ENCODE assay signal across 8 cellular contexts in the genomic region with DNA sequence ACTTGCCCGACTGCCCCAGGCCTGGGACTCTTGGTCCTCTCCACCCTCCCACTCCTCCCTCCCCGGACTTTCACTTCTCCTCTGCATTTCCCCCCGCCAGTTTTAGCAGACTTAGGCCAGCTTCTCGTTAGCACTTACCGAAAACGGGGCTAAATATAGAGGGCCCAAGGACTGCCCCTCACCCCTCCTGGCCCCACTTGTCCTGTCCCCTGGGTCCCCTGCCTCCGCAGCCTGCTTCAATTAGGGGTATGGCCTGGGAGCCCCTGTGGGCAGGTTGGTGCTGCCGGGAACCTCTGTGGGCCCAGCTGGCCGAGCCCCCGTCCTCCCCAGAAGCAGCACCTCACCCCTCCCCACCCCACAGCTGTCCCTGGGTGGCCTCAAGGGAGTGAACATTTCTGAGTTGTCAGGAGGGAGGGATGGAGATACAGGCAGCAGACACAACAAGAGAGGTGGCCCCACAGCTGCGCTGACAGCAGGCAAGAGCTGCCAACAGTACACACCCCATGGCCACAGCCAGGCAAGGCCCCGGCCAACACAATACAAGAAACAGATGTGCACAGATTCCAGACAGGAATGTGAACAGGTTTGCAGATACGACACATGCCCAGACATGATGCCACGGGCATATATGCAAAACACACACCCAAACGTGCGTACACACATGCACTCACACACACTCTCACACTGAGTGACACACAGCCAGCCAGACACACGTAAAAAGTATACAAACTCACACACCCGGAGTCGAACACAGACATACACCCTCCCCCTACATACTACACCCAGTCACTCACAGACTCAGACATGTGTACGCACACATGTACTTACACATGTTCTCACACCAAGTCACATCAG. TPM values are rescaled to one million over a fixed set of nuclear protein-coding genes. Genes with fewer than 3 reads are reported as not detected.
DNase-seq lines count a peak whose midpoint lies in the region; ATAC-seq, FAIRE-seq and TF ChIP-seq lines count a peak whose summit lies in the region.

No MANE protein-coding gene starts in this region.

- intact Hi-C loops in left colon (cut with DNase I, micrococcal nuclease) = loop anchor here (5.0 to 10.0 kb wide), 2 partner anchors 53 to 55 kb away; no protein-coding TSS in a partner anchor

- H3K4me3 Mint-ChIP-seq in T-helper 17 cell = peak overlapping the region; percentile 97
- no peak overlapping the region for H3K4me3 Mint-ChIP-seq in nephron progenitor cell

- no peak overlapping the region for H3K4me2 ChIP-seq in A549

- TF ChIP-seq EP300 in A549 (IDR thresholded peaks at IDR 0.05) = no peak

- H3K27me3 Mint-ChIP-seq in T-helper 17 cell = no peaks in the 10 kb centered on the region
- peaks cover 83% of the 10 kb centered on the region for H3K27me3 Mint-ChIP-seq in nephron progenitor cell (ENCODE audit: low read depth, poor library complexity)

- WGBS in A549 (ENCODE audit: missing lambda C conversion rate) = 65% methylated on average over 20 of the region's 20 CpGs

- peaks cover 3% of the 10 kb centered on the region; the same call in 2 of the 3 replicates for H3K9me3 ChIP-seq in A549
- H3K9me3 ChIP-seq in T-helper 17 cell (ENCODE audit: control insufficient read depth, low read length, poor library complexity, severe bottlenecking) = no peaks in the 10 kb centered on the region

- TF ChIP-seq RAD21 in A549 (conservative IDR thresholded peaks at IDR 0.05 in 1 of 2, IDR thresholded peaks at IDR 0.05 in 1 of 2) = no peak

- H3K4me1 ChIP-seq in A549 = peaks cover 9% of the 10 kb centered on the region; the same call in 2 of the 3 replicates

- peak; percentile 95 for FAIRE-seq in A549 (lab: Jason Lieb, UNC)

- POLR2A ChIA-PET in A549 (lab: Yijun Ruan, JAX) = no interaction called here

- CTCF ChIA-PET in A549 (lab: Yijun Ruan, JAX) = interaction anchor here (0.7 to 32.8 kb wide), 10 partner anchors 13 to 304 kb away, joined by 3 to 678 read pairs (median 4); a partner anchor contains a TSS

- no peak for TF ChIP-seq CTCF in A549 (IDR thresholded peaks at IDR 0.05)
- no peak for TF ChIP-seq CTCF in nephron progenitor cell (IDR thresholded peaks at IDR 0.05)

- H3K27ac Mint-ChIP-seq in T-helper 17 cell (peak overlapping the region; percentile 97), nephron progenitor cell (no peak overlapping the region)

- TF ChIP-seq POLR2A in A549 (IDR thresholded peaks at IDR 0.05; ENCODE audit: low read length) = no peak

- peaks cover 5% of the 10 kb centered on the region for H3K36me3 Mint-ChIP-seq in T-helper 17 cell (ENCODE audit: low read depth)
- no peaks in the 10 kb centered on the region for H3K36me3 Mint-ChIP-seq in nephron progenitor cell (ENCODE audit: low read depth)

- H3K4me1 Mint-ChIP-seq in T-helper 17 cell (peaks cover 70% of the 10 kb centered on the region), nephron progenitor cell (peaks cover 25% of the 10 kb centered on the region)

- DNase-seq in A549 (ENCODE audit: low read depth in 1 of 2, low spot score in 1 of 2) (no peak), T-helper 17 cell (no peak), left colon (peak; percentile 35 to 55), NCI-H2081 treated with DMSO at 0.1 percent for 48 hours (lab: John Stamatoyannopoulos, UW) (no peak), COLO829 (ENCODE audit: low spot score) (no peak), nephron progenitor cell (no peak)

- H3K9me3 Mint-ChIP-seq in nephron progenitor cell = peaks cover under 1% of the 10 kb centered on the region

- H3K27ac ChIP-seq in A549 = peak overlapping the region in 1 of 2 experiments; percentile 9; a peak in 1 of 6 replicates

- ATAC-seq in A549 = no peak
- ATAC-seq in GM18867 (IDR thresholded peaks at IDR 0.05; ENCODE audit: unreplicated experiment) = peak; percentile 59
- peak; percentile 34 for ATAC-seq in HG03060 (IDR thresholded peaks at IDR 0.05; ENCODE audit: low read depth, unreplicated experiment)
- no peak for ATAC-seq in T-helper 17 cell
- ATAC-seq in left colon = no peak

- no peak overlapping the region for H3K4me3 ChIP-seq in A549

TF ChIP-seq in A549, 52 proteins besides CTCF, POLR2A, EP300 and RAD21 (continues in another document):
- TF ChIP-seq ZSCAN20 (CRISPR knock-in tag; IDR thresholded peaks at IDR 0.05) (no peak), FOXS1 (CRISPR knock-in tag; IDR thresholded peaks at IDR 0.05) (no peak), RFX5 (IDR thresholded peaks at IDR 0.05) (no peak), GATA3 (IDR thresholded peaks at IDR 0.05; ENCODE audit: borderline replicate concordance) (no peak), SREBF2 (IDR thresholded peaks at IDR 0.05) (no peak), MAFK (IDR thresholded peaks at IDR 0.05; ENCODE audit: partially characterized antibody) (no peak), RCOR1 (IDR thresholded peaks at IDR 0.05; ENCODE audit: low read depth, low read length) (no peak), JUNB (IDR thresholded peaks at IDR 0.05) (no peak), TP53 (CRISPR knock-in tag; IDR thresholded peaks at IDR 0.05) (no peak), NPAS2 (CRISPR knock-in tag; IDR thresholded peaks at IDR 0.05; ENCODE audit: borderline replicate concordance) (no peak)
- TF ChIP-seq, protein P1, sequence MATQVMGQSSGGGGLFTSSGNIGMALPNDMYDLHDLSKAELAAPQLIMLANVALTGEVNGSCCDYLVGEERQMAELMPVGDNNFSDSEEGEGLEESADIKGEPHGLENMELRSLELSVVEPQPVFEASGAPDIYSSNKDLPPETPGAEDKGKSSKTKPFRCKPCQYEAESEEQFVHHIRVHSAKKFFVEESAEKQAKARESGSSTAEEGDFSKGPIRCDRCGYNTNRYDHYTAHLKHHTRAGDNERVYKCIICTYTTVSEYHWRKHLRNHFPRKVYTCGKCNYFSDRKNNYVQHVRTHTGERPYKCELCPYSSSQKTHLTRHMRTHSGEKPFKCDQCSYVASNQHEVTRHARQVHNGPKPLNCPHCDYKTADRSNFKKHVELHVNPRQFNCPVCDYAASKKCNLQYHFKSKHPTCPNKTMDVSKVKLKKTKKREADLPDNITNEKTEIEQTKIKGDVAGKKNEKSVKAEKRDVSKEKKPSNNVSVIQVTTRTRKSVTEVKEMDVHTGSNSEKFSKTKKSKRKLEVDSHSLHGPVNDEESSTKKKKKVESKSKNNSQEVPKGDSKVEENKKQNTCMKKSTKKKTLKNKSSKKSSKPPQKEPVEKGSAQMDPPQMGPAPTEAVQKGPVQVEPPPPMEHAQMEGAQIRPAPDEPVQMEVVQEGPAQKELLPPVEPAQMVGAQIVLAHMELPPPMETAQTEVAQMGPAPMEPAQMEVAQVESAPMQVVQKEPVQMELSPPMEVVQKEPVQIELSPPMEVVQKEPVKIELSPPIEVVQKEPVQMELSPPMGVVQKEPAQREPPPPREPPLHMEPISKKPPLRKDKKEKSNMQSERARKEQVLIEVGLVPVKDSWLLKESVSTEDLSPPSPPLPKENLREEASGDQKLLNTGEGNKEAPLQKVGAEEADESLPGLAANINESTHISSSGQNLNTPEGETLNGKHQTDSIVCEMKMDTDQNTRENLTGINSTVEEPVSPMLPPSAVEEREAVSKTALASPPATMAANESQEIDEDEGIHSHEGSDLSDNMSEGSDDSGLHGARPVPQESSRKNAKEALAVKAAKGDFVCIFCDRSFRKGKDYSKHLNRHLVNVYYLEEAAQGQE (IDR thresholded peaks at IDR 0.05) = no peak
- TF ChIP-seq, protein P2, sequence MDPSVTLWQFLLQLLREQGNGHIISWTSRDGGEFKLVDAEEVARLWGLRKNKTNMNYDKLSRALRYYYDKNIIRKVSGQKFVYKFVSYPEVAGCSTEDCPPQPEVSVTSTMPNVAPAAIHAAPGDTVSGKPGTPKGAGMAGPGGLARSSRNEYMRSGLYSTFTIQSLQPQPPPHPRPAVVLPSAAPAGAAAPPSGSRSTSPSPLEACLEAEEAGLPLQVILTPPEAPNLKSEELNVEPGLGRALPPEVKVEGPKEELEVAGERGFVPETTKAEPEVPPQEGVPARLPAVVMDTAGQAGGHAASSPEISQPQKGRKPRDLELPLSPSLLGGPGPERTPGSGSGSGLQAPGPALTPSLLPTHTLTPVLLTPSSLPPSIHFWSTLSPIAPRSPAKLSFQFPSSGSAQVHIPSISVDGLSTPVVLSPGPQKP (IDR thresholded peaks at IDR 0.05; ENCODE audit: low read depth, low read length) = no peak
- TF ChIP-seq, protein P3, sequence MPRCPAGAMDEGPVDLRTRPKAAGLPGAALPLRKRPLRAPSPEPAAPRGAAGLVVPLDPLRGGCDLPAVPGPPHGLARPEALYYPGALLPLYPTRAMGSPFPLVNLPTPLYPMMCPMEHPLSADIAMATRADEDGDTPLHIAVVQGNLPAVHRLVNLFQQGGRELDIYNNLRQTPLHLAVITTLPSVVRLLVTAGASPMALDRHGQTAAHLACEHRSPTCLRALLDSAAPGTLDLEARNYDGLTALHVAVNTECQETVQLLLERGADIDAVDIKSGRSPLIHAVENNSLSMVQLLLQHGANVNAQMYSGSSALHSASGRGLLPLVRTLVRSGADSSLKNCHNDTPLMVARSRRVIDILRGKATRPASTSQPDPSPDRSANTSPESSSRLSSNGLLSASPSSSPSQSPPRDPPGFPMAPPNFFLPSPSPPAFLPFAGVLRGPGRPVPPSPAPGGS (IDR thresholded peaks at IDR 0.05) = no peak

RNA-seq across cellular contexts. Expression of a gene that starts 2.6 kb away (rescaled TPM):
- polyA plus RNA-seq in A549 (2011; rRNA removed) (0.15 and 0.16 TPM in 2 replicates), A549 (2017; fragmentation: RNase III; extraction: RNeasy Plus Mini Kit Qiagen cat#74134 plus additional on column Dnase treatment) (0.24 to 0.49 TPM (median 0.28 TPM) in 3 replicates)
- 0.13 and 0.14 TPM in 2 replicates for polyA plus RNA-seq in A549 (2012; cell fraction: cytosol; rRNA removed)
- 0.56 and 0.83 TPM in 2 replicates for polyA plus RNA-seq in A549 (2012; cell fraction: nucleus; rRNA removed)
- polyA minus RNA-seq in A549 (2011; rRNA and poly(A)+ RNA removed) = 0.58 TPM in 1 of 2 replicates, not detected in the other
- total RNA-seq in T-helper 17 cell (10 to 100 TPM; 24.5 to 42.7 TPM), left colon (1 to 10 TPM; 1.5 to 3.8 TPM)

RNA-seq across cellular contexts. Expression of a gene that starts 53.7 kb away (rescaled TPM):
- polyA plus RNA-seq in A549 (2011; rRNA removed) (11.3 and 16.9 TPM in 2 replicates), A549 (2017; fragmentation: RNase III; extraction: RNeasy Plus Mini Kit Qiagen cat#74134 plus additional on column Dnase treatment) (20.9 to 21.8 TPM (median 21.1 TPM) in 3 replicates)
- 17.0 and 26.0 TPM in 2 replicates for polyA plus RNA-seq in A549 (2012; cell fraction: cytosol; rRNA removed)
- polyA plus RNA-seq in A549 (2012; cell fraction: nucleus; rRNA removed) = 31.8 and 49.4 TPM in 2 replicates
- 41.8 and 63.4 TPM in 2 replicates for polyA minus RNA-seq in A549 (2011; rRNA and poly(A)+ RNA removed)
- total RNA-seq in T-helper 17 cell (10 to 100 TPM; 23.1 to 23.6 TPM), left colon (10 to 100 TPM; 11.0 to 14.0 TPM)

RNA-seq across cellular contexts. Expression of a gene that starts 59.6 kb away (rescaled TPM):
- 0.22 and 0.42 TPM in 2 replicates for polyA plus RNA-seq in A549 (2011; rRNA removed)
- 0.26 and 0.32 TPM in 2 replicates for polyA plus RNA-seq in A549 (2012; cell fraction: cytosol; rRNA removed)
- 1.6 and 2.0 TPM in 2 replicates for polyA plus RNA-seq in A549 (2012; cell fraction: nucleus; rRNA removed)
- 0.30 to 0.54 TPM (median 0.45 TPM) in 3 replicates for polyA plus RNA-seq in A549 (2017; fragmentation: RNase III; extraction: RNeasy Plus Mini Kit Qiagen cat#74134 plus additional on column Dnase treatment)
- 0.12 and 0.34 TPM in 2 replicates for polyA minus RNA-seq in A549 (2011; rRNA and poly(A)+ RNA removed)
- under 1 TPM; 0.42 to 0.55 TPM for total RNA-seq in T-helper 17 cell
- 1 to 10 TPM; 1.0 to 2.6 TPM for total RNA-seq in left colon

Comparison
In these comparisons a context has a peak if more than half of its experiments do, and no peak if none do; other contexts are left out.
1. ATAC-seq: peak in GM18867 (single experiment) and HG03060 (single experiment); none in A549 (0 of 2), T-helper 17 cell (single experiment) and left colon (single experiment).
2. DNase-seq: peak in left colon (2 of 2); none in A549 (0 of 2), T-helper 17 cell (0 of 3), NCI-H2081 treated with DMSO at 0.1 percent for 48 hours (single experiment), COLO829 (single experiment) and nephron progenitor cell (single experiment).
3. RNA of a gene that starts 2.6 kb away (total RNA-seq): 24.5 to 42.7 TPM in T-helper 17 cell; 1.5 to 3.8 TPM in left colon; every median in the first group is over 4 times any median in the second.